Comparison of ENCODE assay signal across 8 cellular contexts in genomic region chr4:47031011-47031678, GRCh38. TPM values are rescaled to one million over a fixed set of nuclear protein-coding genes. Genes with fewer than 3 reads are reported as not detected.
DNase-seq lines count a peak whose midpoint lies in the region; ATAC-seq and TF ChIP-seq lines count a peak whose summit lies in the region.

Gene GABRB1 (plus strand): TSS chr4:47031567.

- no peaks in the 10 kb centered on the region for H3K9me3 Mint-ChIP-seq in activated naive CD4-positive, alpha-beta T cell treated with anti-CD3 and anti-CD28 coated beads for 36 hours
- no peaks in the 10 kb centered on the region for H3K9me3 Mint-ChIP-seq in naive thymus-derived CD4-positive, alpha-beta T cell

- peak within 1 kb of the TSS; percentile 58 for H3K4me3 Mint-ChIP-seq in activated naive CD4-positive, alpha-beta T cell treated with anti-CD3 and anti-CD28 coated beads for 36 hours
- H3K4me3 Mint-ChIP-seq in naive thymus-derived CD4-positive, alpha-beta T cell: peak within 1 kb of the TSS; percentile 68 to 84 (median 74)

- H3K27ac ChIP-seq in foreskin keratinocyte (no peak within 1 kb of the TSS), aorta (ENCODE audit: low read depth in 1 of 2, low read length in 2 of 2) (no peak within 1 kb of the TSS), gastroesophageal sphincter (no peak within 1 kb of the TSS)
- no peak within 1 kb of the TSS for H3K27ac ChIP-seq in naive thymus-derived CD4-positive, alpha-beta T cell (ENCODE audit: low read depth, low read length)

- TF ChIP-seq EP300 in gastroesophageal sphincter (IDR thresholded peaks at IDR 0.05): no peak

- H3K4me1 ChIP-seq in BE2C: peaks cover 5% of the 10 kb centered on the region; the same call in 1 of the 2 replicates
- no peaks in the 10 kb centered on the region for H3K4me1 ChIP-seq in foreskin keratinocyte
- peaks cover 5 to 12% of the 10 kb centered on the region in 2 donors for H3K4me1 ChIP-seq in naive thymus-derived CD4-positive, alpha-beta T cell (ENCODE audit: control insufficient read depth in 2 of 2, insufficient read depth in 2 of 2, low read length in 2 of 2)
- H3K4me1 ChIP-seq in aorta (ENCODE audit: control insufficient read depth in 1 of 2, insufficient read depth in 2 of 2, low read length in 2 of 2): no peaks in the 10 kb centered on the region
- H3K4me1 ChIP-seq in gastroesophageal sphincter: peaks cover 0 to 19% (median 9%) of the 10 kb centered on the region in 3 donors

- DNase-seq in BE2C: peak; percentile 74
- peak; percentile 28 for DNase-seq in HuH-7 (ENCODE audit: low spot score)
- no peak for DNase-seq in activated naive CD4-positive, alpha-beta T cell treated with anti-CD3 and anti-CD28 coated beads for 36 hours
- DNase-seq in foreskin keratinocyte: peak; percentile 37 to 62
- DNase-seq in naive thymus-derived CD4-positive, alpha-beta T cell: peak in 3 of 9 donors; percentile 4 to 23 (median 11)
- peak; percentile 55 to 83 for DNase-seq in aorta
- DNase-seq in activated gamma-delta T cell (lab: John Stamatoyannopoulos, UW): no peak

- H3K27ac Mint-ChIP-seq in activated naive CD4-positive, alpha-beta T cell treated with anti-CD3 and anti-CD28 coated beads for 36 hours: no peak within 1 kb of the TSS
- no peak within 1 kb of the TSS for H3K27ac Mint-ChIP-seq in naive thymus-derived CD4-positive, alpha-beta T cell

- CTCF ChIA-PET in activated naive CD4-positive, alpha-beta T cell treated with anti-CD3 and anti-CD28 coated beads for 36 hours (lab: Charles Lee): no interaction called here
- CTCF ChIA-PET in naive thymus-derived CD4-positive, alpha-beta T cell (lab: Charles Lee): no interaction called here

- intact Hi-C loops in activated naive CD4-positive, alpha-beta T cell treated with anti-CD3 and anti-CD28 coated beads for 36 hours (cut with micrococcal nuclease): no loop called here
- intact Hi-C loops in naive thymus-derived CD4-positive, alpha-beta T cell (cut with micrococcal nuclease): loop anchor here (1.0 to 5.0 kb wide), 3 partner anchors 20 to 189 kb away; no protein-coding TSS in a partner anchor
- intact Hi-C loops in aorta (cut with DNase I): loop anchor here (10.0 kb wide), 2 partner anchors 96 to 186 kb away; no protein-coding TSS in a partner anchor

- TF ChIP-seq CTCF in BE2C (IDR thresholded peaks at IDR 0.05; ENCODE audit: low read depth, low read length) (no peak), foreskin keratinocyte (conservative IDR thresholded peaks at IDR 0.05) (no peak), gastroesophageal sphincter (IDR thresholded peaks at IDR 0.05) (no peak)

- POLR2A ChIA-PET in naive thymus-derived CD4-positive, alpha-beta T cell (lab: Charles Lee): no interaction called here

- peaks cover 40% of the 10 kb centered on the region for H3K27me3 Mint-ChIP-seq in activated naive CD4-positive, alpha-beta T cell treated with anti-CD3 and anti-CD28 coated beads for 36 hours (ENCODE audit: low read depth)
- peaks cover 48 to 63% (median 58%) of the 10 kb centered on the region in 5 donors for H3K27me3 Mint-ChIP-seq in naive thymus-derived CD4-positive, alpha-beta T cell

- peak within 1 kb of the TSS; percentile 89 for H3K4me3 ChIP-seq in BE2C (ENCODE audit: low read depth, low read length)
- H3K4me3 ChIP-seq in naive thymus-derived CD4-positive, alpha-beta T cell (ENCODE audit: low read length): peak within 1 kb of the TSS; percentile 32
- H3K4me3 ChIP-seq in aorta (ENCODE audit: low read length in 2 of 2): peak within 1 kb of the TSS in 1 of 2 donors; percentile 32
- H3K4me3 ChIP-seq in gastroesophageal sphincter: peak within 1 kb of the TSS in 1 of 2 donors; percentile 45

- peaks cover 14% of the 10 kb centered on the region for H3K4me1 Mint-ChIP-seq in activated naive CD4-positive, alpha-beta T cell treated with anti-CD3 and anti-CD28 coated beads for 36 hours (ENCODE audit: low read depth)
- peaks cover 12 to 21% (median 17%) of the 10 kb centered on the region in 7 donors for H3K4me1 Mint-ChIP-seq in naive thymus-derived CD4-positive, alpha-beta T cell

- H3K36me3 ChIP-seq in BE2C (no peaks in the 10 kb centered on the region), aorta (ENCODE audit: control insufficient read depth in 1 of 2, insufficient read depth in 2 of 2, low read length in 1 of 2) (no peaks in the 10 kb centered on the region), gastroesophageal sphincter (no peaks in the 10 kb centered on the region)
- H3K36me3 ChIP-seq in naive thymus-derived CD4-positive, alpha-beta T cell (ENCODE audit: control insufficient read depth in 2 of 3, insufficient read depth in 3 of 3, low read length in 3 of 3): no peaks in the 10 kb centered on the region

- peak; percentile 52 for ATAC-seq in foreskin keratinocyte
- no peak for ATAC-seq in naive thymus-derived CD4-positive, alpha-beta T cell
- ATAC-seq in aorta (ENCODE audit: low FRiP score): peak; percentile 19
- no peak for ATAC-seq in gastroesophageal sphincter

- 4 to 6% methylated on average over 20 of the region's 20 CpGs for WGBS in aorta, 2 donors
- WGBS in gastroesophageal sphincter (ENCODE audit: low coverage in 1 of 2), 2 donors: 0 to 7% methylated on average over 13 to 16 of the region's 20 CpGs

- no peaks in the 10 kb centered on the region for H3K27me3 ChIP-seq in BE2C
- peaks cover 14% of the 10 kb centered on the region for H3K27me3 ChIP-seq in foreskin keratinocyte
- peaks cover 0 to 14% of the 10 kb centered on the region in 2 donors for H3K27me3 ChIP-seq in naive thymus-derived CD4-positive, alpha-beta T cell (ENCODE audit: control insufficient read depth in 2 of 2, insufficient read depth in 2 of 2, low read length in 2 of 2)
- H3K27me3 ChIP-seq in aorta (ENCODE audit: control insufficient read depth in 1 of 2, insufficient read depth in 2 of 2, low read length in 1 of 2): no peaks in the 10 kb centered on the region
- H3K27me3 ChIP-seq in gastroesophageal sphincter: peaks cover 27% of the 10 kb centered on the region

- no peaks in the 10 kb centered on the region for H3K36me3 Mint-ChIP-seq in activated naive CD4-positive, alpha-beta T cell treated with anti-CD3 and anti-CD28 coated beads for 36 hours (ENCODE audit: low read depth)
- no peaks in the 10 kb centered on the region for H3K36me3 Mint-ChIP-seq in naive thymus-derived CD4-positive, alpha-beta T cell

- H3K9me3 ChIP-seq in BE2C: no peaks in the 10 kb centered on the region
- no peaks in the 10 kb centered on the region for H3K9me3 ChIP-seq in naive thymus-derived CD4-positive, alpha-beta T cell (ENCODE audit: control insufficient read depth in 2 of 3, low read length in 3 of 3)
- H3K9me3 ChIP-seq in aorta (ENCODE audit: control insufficient read depth, low read length): no peaks in the 10 kb centered on the region
- H3K9me3 ChIP-seq in gastroesophageal sphincter: no peaks in the 10 kb centered on the region

- TF ChIP-seq POLR2A in gastroesophageal sphincter (IDR thresholded peaks at IDR 0.05): no peak

RNA-seq across cellular contexts. Expression of gene GABRB1, which starts in this region (rescaled TPM):
- polyA plus RNA-seq in BE2C (2012; ENCODE audit: insufficient read depth, insufficient read length, low read depth): 7.2 TPM
- not detected for total RNA-seq in activated naive CD4-positive, alpha-beta T cell treated with anti-CD3 and anti-CD28 coated beads for 36 hours
- total RNA-seq in foreskin keratinocyte (not detected in 2 replicates), aorta (under 1 TPM in 1 of 2 donors, not detected in 1; 0.71 TPM), gastroesophageal sphincter (not detected)
- polyA plus RNA-seq in foreskin keratinocyte (not detected in 2 replicates), aorta (not detected)
- not detected for total RNA-seq in naive thymus-derived CD4-positive, alpha-beta T cell
- not detected for polyA plus RNA-seq in naive thymus-derived CD4-positive, alpha-beta T cell

Comparison
In these comparisons a context has a peak if more than half of its experiments do, and no peak if none do; other contexts are left out.
1. Peak in DNase-seq and ATAC-seq in foreskin keratinocyte; RNA of the gene not detected or under 1 TPM.
2. Peak in DNase-seq and ATAC-seq in aorta; RNA of the gene not detected or under 1 TPM.
3. DNase-seq: peak in BE2C (single experiment) and HuH-7 (single experiment); none in activated naive CD4-positive, alpha-beta T cell treated with anti-CD3 and anti-CD28 coated beads for 36 hours (single experiment) and activated gamma-delta T cell (single experiment).